8 cellular contexts compared by ENCODE assay signal in genomic region chr17:81035389-81036127, GRCh38. TPM values are rescaled to one million over a fixed set of nuclear protein-coding genes. Genes with fewer than 3 reads are reported as not detected.
DNase-seq lines count a peak whose midpoint lies in the region; ATAC-seq and TF ChIP-seq lines count a peak whose summit lies in the region.

No MANE protein-coding gene starts in this region.

- H4K20me1 ChIP-seq in Loucy (ENCODE audit: insufficient read depth, low read length, poor library complexity, severe bottlenecking), result no peaks in the 10 kb centered on the region

- H3K4me1 ChIP-seq in Loucy (ENCODE audit: insufficient read depth, low read length, poor library complexity, severe bottlenecking), result peaks cover 4% of the 10 kb centered on the region
- H3K4me1 ChIP-seq in upper lobe of left lung, result peaks cover 63 to 85% (median 79%) of the 10 kb centered on the region in 4 donors

- H2AFZ ChIP-seq in Loucy (ENCODE audit: low read length), result no peak overlapping the region

- H3K4me1 Mint-ChIP-seq in activated CD8-positive, alpha-beta memory T cell treated with anti-CD3 and anti-CD28 coated beads, Interleukin-2, amount 10 ng/mL, durations not matched to agents 7 days and 5 days, result peaks cover 6% of the 10 kb centered on the region

- H3K9me2 ChIP-seq in Loucy (replicated peaks; ENCODE audit: low read depth, low read length), result no peaks in the 10 kb centered on the region

- no peak for ATAC-seq in activated CD8-positive, alpha-beta memory T cell treated with anti-CD3 and anti-CD28 coated beads, Interleukin-2, amount 10 ng/mL, durations not matched to agents 7 days and 5 days
- ATAC-seq in upper lobe of left lung (ENCODE audit: low FRiP score in 2 of 2), result no peak

- H3K27me3 ChIP-seq in Loucy (ENCODE audit: insufficient read depth, low read length, poor library complexity, severe bottlenecking) (peaks cover 4% of the 10 kb centered on the region), upper lobe of left lung (no peaks in the 10 kb centered on the region)

- no peak for DNase-seq in activated CD8-positive, alpha-beta memory T cell treated with anti-CD3 and anti-CD28 coated beads, Interleukin-2, amount 10 ng/mL, durations not matched to agents 7 days and 5 days
- no peak for DNase-seq in activated CD8-positive, alpha-beta memory T cell treated with anti-CD3 and anti-CD28 coated beads, Interleukin-2, amount 50 U/mL, for 4 hours
- peak in 8 of 61 donors; percentile 31 to 67 (median 48) for DNase-seq in caudate nucleus (lab: John Stamatoyannopoulos, UW)
- DNase-seq in lung microvascular endothelial cell (ENCODE audit: low read depth in 2 of 2), result peak; percentile 32 to 36
- DNase-seq in upper lobe of left lung, result peak in 1 of 2 donors; percentile 91
- DNase-seq in HPDE6-E6E7 (ENCODE audit: extremely low spot score), result no peak
- DNase-seq in mesenteric fat pad (ENCODE audit: low spot score), result no peak

- H3K36me3 Mint-ChIP-seq in activated CD8-positive, alpha-beta memory T cell treated with anti-CD3 and anti-CD28 coated beads, Interleukin-2, amount 10 ng/mL, durations not matched to agents 7 days and 5 days, result no peaks in the 10 kb centered on the region

- CTCF ChIA-PET in activated CD8-positive, alpha-beta memory T cell treated with anti-CD3 and anti-CD28 coated beads, Interleukin-2, amount 10 ng/mL, durations not matched to agents 7 days and 5 days (lab: Charles Lee), result interaction anchor here (1.0 to 3.9 kb wide), 3 partner anchors 12 to 67 kb away, joined by 3 to 21 read pairs (median 4); no protein-coding TSS in a partner anchor

- no peak overlapping the region for H3K9ac ChIP-seq in Loucy (ENCODE audit: low read depth, low read length, poor library complexity, severe bottlenecking)

- no peak for TF ChIP-seq EP300 in upper lobe of left lung (IDR thresholded peaks at IDR 0.05)

- H3K79me2 ChIP-seq in Loucy (ENCODE audit: insufficient read depth, low read length), result no peaks in the 10 kb centered on the region

- H3K27ac ChIP-seq in caudate nucleus (ENCODE audit: low read depth, low read length) (peak overlapping the region; percentile 63), upper lobe of left lung (peak overlapping the region; percentile 73 to 91 (median 84))

- H3K27me3 Mint-ChIP-seq in activated CD8-positive, alpha-beta memory T cell treated with anti-CD3 and anti-CD28 coated beads, Interleukin-2, amount 10 ng/mL, durations not matched to agents 7 days and 5 days, result peaks cover 40% of the 10 kb centered on the region

- 16 to 33% methylated on average over 13 to 21 of the region's 80 CpGs for WGBS in upper lobe of left lung, 2 donors

- H3K4me3 ChIP-seq in Loucy (ENCODE audit: low read length, poor library complexity, severe bottlenecking), result peak overlapping the region; percentile 70
- H3K4me3 ChIP-seq in upper lobe of left lung, result peak overlapping the region; percentile 49 to 94 (median 82)

- TF ChIP-seq POLR2A in upper lobe of left lung (IDR thresholded peaks at IDR 0.05), result no peak

- H3K4me3 Mint-ChIP-seq in activated CD8-positive, alpha-beta memory T cell treated with anti-CD3 and anti-CD28 coated beads, Interleukin-2, amount 10 ng/mL, durations not matched to agents 7 days and 5 days, result peak overlapping the region; percentile 74

- TF ChIP-seq CTCF in Loucy (conservative IDR thresholded peaks at IDR 0.05; ENCODE audit: low read length) (no peak), upper lobe of left lung (IDR thresholded peaks at IDR 0.05) (peak in 1 of 6 experiments; percentile 1)

- H3K4me2 ChIP-seq in Loucy (ENCODE audit: low read depth, low read length, poor library complexity, severe bottlenecking), result no peak overlapping the region

- H3F3A ChIP-seq in Loucy (ENCODE audit: low read depth), result no peaks in the 10 kb centered on the region

- no peak overlapping the region for H3K27ac Mint-ChIP-seq in activated CD8-positive, alpha-beta memory T cell treated with anti-CD3 and anti-CD28 coated beads, Interleukin-2, amount 10 ng/mL, durations not matched to agents 7 days and 5 days

- H3K9me3 ChIP-seq in Loucy (ENCODE audit: insufficient read depth, low read depth, low read length), result no peaks in the 10 kb centered on the region
- no peaks in the 10 kb centered on the region for H3K9me3 ChIP-seq in upper lobe of left lung

- H3K9me3 Mint-ChIP-seq in activated CD8-positive, alpha-beta memory T cell treated with anti-CD3 and anti-CD28 coated beads, Interleukin-2, amount 10 ng/mL, durations not matched to agents 7 days and 5 days (ENCODE audit: low read depth), result no peaks in the 10 kb centered on the region

- H3K36me3 ChIP-seq in Loucy (ENCODE audit: insufficient read depth, low read length) (no peaks in the 10 kb centered on the region), upper lobe of left lung (peaks cover 0 to 4% (median 0%) of the 10 kb centered on the region in 4 donors)

RNA-seq across cellular contexts. Expression of gene BAIAP2, which starts 0.6 kb away (rescaled TPM):
- total RNA-seq in activated CD8-positive, alpha-beta memory T cell treated with anti-CD3 and anti-CD28 coated beads, Interleukin-2, amount 10 ng/mL, durations not matched to agents 7 days and 5 days, result 1 to 10 TPM; 4.8 to 7.0 TPM
- total RNA-seq in lung microvascular endothelial cell, result 21.8 and 57.7 TPM in 2 replicates
- 100 to 1,000 TPM in 5 of 6 donors, 10 to 100 TPM in 1; 90.7 to 231 (median 123) TPM for total RNA-seq in upper lobe of left lung
- total RNA-seq in mesenteric fat pad, result 24.6 TPM

RNA-seq across cellular contexts. Expression of gene CHMP6, which starts 43.9 kb away (rescaled TPM):
- 10 to 100 TPM; 29.8 to 34.6 TPM for total RNA-seq in activated CD8-positive, alpha-beta memory T cell treated with anti-CD3 and anti-CD28 coated beads, Interleukin-2, amount 10 ng/mL, durations not matched to agents 7 days and 5 days
- 12.4 and 14.5 TPM in 2 replicates for total RNA-seq in lung microvascular endothelial cell
- 10 to 100 TPM; 29.5 to 75.4 (median 34.8) TPM for total RNA-seq in upper lobe of left lung
- 25.3 TPM for total RNA-seq in mesenteric fat pad

Comparison
In these comparisons a context has a peak if more than half of its experiments do, and no peak if none do; other contexts are left out.
1. DNase-seq: peak in lung microvascular endothelial cell (2 of 2); none in activated CD8-positive, alpha-beta memory T cell treated with anti-CD3 and anti-CD28 coated beads, Interleukin-2, amount 10 ng/mL, durations not matched to agents 7 days and 5 days (single experiment), activated CD8-positive, alpha-beta memory T cell treated with anti-CD3 and anti-CD28 coated beads, Interleukin-2, amount 50 U/mL, for 4 hours (single experiment), HPDE6-E6E7 (single experiment) and mesenteric fat pad (single experiment).